Comparison of ENCODE assay signal across 11 cellular contexts in genomic region chr1:182795563-182796228, GRCh38. TPM values are rescaled to one million over a fixed set of nuclear protein-coding genes. Genes with fewer than 3 reads are reported as not detected.
DNase-seq lines count a peak whose midpoint lies in the region; ATAC-seq and TF ChIP-seq lines count a peak whose summit lies in the region.
"Had no signal": no experiment of that assay in that cellular context is flagged by ENCODE, and none has a peak within 500 bp of the region (broad histone marks: within the 10 kb centered on the region; RNA-seq: fewer than 3 reads in every experiment).

No MANE protein-coding gene starts in this region.

- H3K9me2 ChIP-seq in hepatocyte (replicated peaks; ENCODE audit: insufficient read depth): no peaks in the 10 kb centered on the region

- H3K27ac ChIP-seq in hepatocyte (peak overlapping the region; percentile 31), spleen (peak overlapping the region; percentile 20 to 92 (median 84))

- no peak for ATAC-seq in GM21576 (IDR thresholded peaks at IDR 0.05; ENCODE audit: unreplicated experiment)

- H4K20me1 ChIP-seq in hepatocyte (ENCODE audit: insufficient read depth, poor library complexity, severe bottlenecking): no peaks in the 10 kb centered on the region

- H3K4me1 Mint-ChIP-seq in nephron progenitor cell: no peaks in the 10 kb centered on the region

- intact Hi-C loops in spleen (cut with DNase I; ENCODE audit: low total_unique reads): no loop called here

- peak; percentile 28 for DNase-seq in HT-29 (ENCODE audit: low spot score)
- DNase-seq in SKM-1 (lab: John Stamatoyannopoulos, UW; ENCODE audit: unreplicated experiment): peak; percentile 95
- DNase-seq in hepatocyte (ENCODE audit: low spot score): peak; percentile 28
- no peak for DNase-seq in spleen
- no peak for DNase-seq in activated effector memory CD4-positive, alpha-beta T cell treated with anti-CD3 and anti-CD28 coated beads, Interleukin-2, amount 50 U/mL, for 16 hours
- no peak for DNase-seq in cortex of kidney (lab: John Stamatoyannopoulos, UW)
- DNase-seq in nephron progenitor cell: no peak
- DNase-seq: stimulated activated naive CD4-positive, alpha-beta T cell treated with Interleukin-2 at 50 U/mL for 16 hours; T-helper 1 cell had no signal

- H3K9me3 ChIP-seq in hepatocyte (ENCODE audit: low read depth): no peaks in the 10 kb centered on the region
- no peaks in the 10 kb centered on the region for H3K9me3 ChIP-seq in spleen

- WGBS in hepatocyte (ENCODE audit: low lambda C conversion rate, missing lambda C conversion rate): 80% methylated on average over 8 of the region's 8 CpGs
- 28 to 37% (median 29%) methylated on average over 8 of the region's 8 CpGs for WGBS in spleen, 5 donors

- no peak overlapping the region for H3K4me3 Mint-ChIP-seq in nephron progenitor cell
- H3K4me3 Mint-ChIP-seq: mesothelial cell of epicardium had no signal

- H3K27me3 ChIP-seq in hepatocyte (no peaks in the 10 kb centered on the region), spleen (replicated peaks in 1 of 7) (no peaks in the 10 kb centered on the region)

- H3K4me1 ChIP-seq in hepatocyte (ENCODE audit: insufficient read depth): peaks cover 4% of the 10 kb centered on the region
- H3K4me1 ChIP-seq in spleen: peaks cover 0 to 70% (median 20%) of the 10 kb centered on the region in 6 donors

- no peak for TF ChIP-seq POLR2A in spleen (IDR thresholded peaks at IDR 0.05)

- H3K36me3 ChIP-seq in hepatocyte (replicated peaks; ENCODE audit: insufficient read depth, low read depth) (no peaks in the 10 kb centered on the region), spleen (peaks cover 0 to 50% (median 0%) of the 10 kb centered on the region in 6 donors)

- no peaks in the 10 kb centered on the region for H3K9me3 Mint-ChIP-seq in nephron progenitor cell
- H3K9me3 Mint-ChIP-seq: mesothelial cell of epicardium had no signal

- no peak overlapping the region for H2AFZ ChIP-seq in hepatocyte

- H3K4me2 ChIP-seq in hepatocyte: no peak overlapping the region

- H3K27me3 Mint-ChIP-seq in nephron progenitor cell (ENCODE audit: low read depth, poor library complexity): peaks cover 20% of the 10 kb centered on the region

- no peaks in the 10 kb centered on the region for H3K79me2 ChIP-seq in hepatocyte

- TF ChIP-seq CTCF in hepatocyte (IDR thresholded peaks at IDR 0.05; ENCODE audit: poor library complexity): no peak
- TF ChIP-seq CTCF in spleen (IDR thresholded peaks at IDR 0.05 in 8 of 11, conservative IDR thresholded peaks at IDR 0.05 in 3 of 11): no peak
- no peak for TF ChIP-seq CTCF in nephron progenitor cell (IDR thresholded peaks at IDR 0.05)

- H3K36me3 Mint-ChIP-seq in nephron progenitor cell (ENCODE audit: low read depth): no peaks in the 10 kb centered on the region

- H3K27ac Mint-ChIP-seq in nephron progenitor cell: no peak overlapping the region
- H3K27ac Mint-ChIP-seq: mesothelial cell of epicardium had no signal

- no peak overlapping the region for H3K4me3 ChIP-seq in hepatocyte
- peak overlapping the region in 1 of 8 donors; percentile 53 for H3K4me3 ChIP-seq in spleen

RNA-seq across cellular contexts. Expression of gene NPL, which starts 6.1 kb away (rescaled TPM):
- total RNA-seq in HT-29 (2014; rRNA removed; shearing (Covaris generic)): 0.86 and 3.0 TPM in 2 replicates
- total RNA-seq in hepatocyte (6.4 and 10.2 TPM in 2 replicates), spleen (10 to 100 TPM; 60.9 to 88.2 (median 71.0) TPM)
- polyA plus RNA-seq in hepatocyte (6.1 and 7.1 TPM in 2 replicates), spleen (10 to 100 TPM; 21.9 to 34.4 (median 30.2) TPM)

RNA-seq across cellular contexts. Expression of gene DHX9, which starts 43.5 kb away (rescaled TPM):
- 115 and 131 TPM in 2 replicates for total RNA-seq in HT-29 (2014; rRNA removed; shearing (Covaris generic))
- total RNA-seq in hepatocyte (114 and 132 TPM in 2 replicates), spleen (100 to 1,000 TPM in 6 of 7 donors, 10 to 100 TPM in 1; 94.4 to 145 (median 121) TPM)
- polyA plus RNA-seq in hepatocyte (66.3 and 70.7 TPM in 2 replicates), spleen (10 to 100 TPM; 61.0 to 83.5 (median 73.0) TPM)

Comparison
In these comparisons a context has a peak if more than half of its experiments do, and no peak if none do; other contexts are left out.
1. DNase-seq: peak in HT-29 (single experiment), SKM-1 (single experiment) and hepatocyte (single experiment); none in spleen (single experiment), activated effector memory CD4-positive, alpha-beta T cell treated with anti-CD3 and anti-CD28 coated beads, Interleukin-2, amount 50 U/mL, for 16 hours (single experiment), cortex of kidney (single experiment) and nephron progenitor cell (single experiment).